23 cellular contexts compared by ENCODE assay signal in the genomic region with DNA sequence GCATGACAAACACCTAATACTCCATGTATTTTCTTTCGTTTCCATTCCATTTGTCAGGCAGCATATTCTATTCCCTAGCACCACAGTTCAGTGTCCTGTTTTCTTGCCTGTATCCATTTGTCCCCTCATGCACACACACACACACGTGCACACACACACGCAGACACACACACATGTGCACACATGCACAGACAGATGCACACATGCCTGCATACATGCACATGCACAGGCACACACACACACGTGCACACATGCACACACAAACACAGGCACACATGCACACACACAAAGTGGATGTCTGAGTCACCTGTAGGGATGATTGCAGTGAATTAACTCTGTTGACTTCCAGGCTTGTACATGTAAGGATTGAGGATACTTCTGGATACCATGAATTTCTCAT.
"Had no signal": no experiment of that assay in that cellular context is flagged by ENCODE, and none has a peak within 500 bp of the region (broad histone marks: within the 10 kb centered on the region; RNA-seq: fewer than 3 reads in every experiment).

No MANE protein-coding gene starts in this region.

- H3K9me3 ChIP-seq: MG63, SJSA1 had no signal

- H3K27me3 ChIP-seq: MG63, SJSA1 had no signal

- H3K27ac ChIP-seq: HL-60, SJSA1, SK-N-MC had no signal

- H3K36me3 ChIP-seq: MG63, SJSA1 had no signal

- H3K4me3 ChIP-seq: MG63, SJSA1, SK-N-MC had no signal

- FAIRE-seq: HTR-8/SVneo, RCC 7860 had no signal

- DNase-seq: IMR-90, Karpas-422, KG1, MG63, NCI-H1092, NCI-H1105 treated with DMSO at 0.1 percent for 48 hours, NCI-H1417 treated with DMSO at 0.1 percent for 48 hours, NCI-H146, NCI-H187 treated with DMSO at 0.1 percent for 48 hours, NCI-H2029 treated with DMSO at 0.1 percent for 48 hours, NCI-H2171 treated with DMSO at 0.1 percent for 48 hours, NCI-H345, NCI-H524, NCI-H69, NCI-H774, Right ventricle myocardium superior, RPMI8226, SIG-M5 had no signal

- H3K4me1 ChIP-seq: SJSA1 had no signal
